In the genomic region with DNA sequence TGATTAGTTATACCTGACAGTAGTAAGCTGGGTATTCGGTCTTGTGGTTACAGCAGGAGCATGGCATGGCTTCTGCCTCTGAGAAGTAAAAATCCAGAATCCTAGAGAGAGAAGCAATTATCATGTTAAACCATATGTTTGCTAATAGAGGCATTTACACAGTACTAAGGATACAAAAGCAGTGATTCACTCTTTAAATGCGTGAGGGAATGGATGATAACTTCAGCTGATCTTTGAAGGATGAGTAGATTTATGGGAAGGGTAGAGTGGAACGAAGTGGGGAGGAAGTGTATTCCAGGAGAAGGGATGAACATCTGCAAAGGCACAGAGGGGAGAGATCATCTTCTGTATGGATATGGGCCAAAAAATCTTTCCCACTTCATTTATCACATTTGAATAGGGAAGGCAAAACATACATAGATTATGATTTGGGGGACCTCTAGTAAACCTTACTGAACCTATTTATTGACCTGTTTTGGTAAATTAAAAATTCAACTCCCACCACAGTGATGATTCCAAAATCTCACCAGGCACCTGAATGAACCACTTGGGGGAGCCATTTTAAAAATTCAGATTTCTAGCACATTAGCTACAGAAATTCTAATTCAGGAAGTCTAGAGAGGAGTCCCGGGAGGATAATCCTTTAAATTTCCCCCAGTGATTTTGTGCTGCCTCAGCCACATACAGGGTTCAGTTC, we compare ENCODE assay signal across 9 cellular contexts. TPM values are rescaled to one million over a fixed set of nuclear protein-coding genes. Genes with fewer than 3 reads are reported as not detected.
A peak's percentile ranks its signal among the peaks of the same experiment; 100 is the strongest.
DNase-seq lines count a peak whose midpoint lies in the region; ATAC-seq and TF ChIP-seq lines count a peak whose summit lies in the region.
"Had no signal": no experiment of that assay in that cellular context is flagged by ENCODE, and none has a peak within 500 bp of the region (broad histone marks: within the 10 kb centered on the region; RNA-seq: fewer than 3 reads in every experiment).

No MANE protein-coding gene starts in this region.

- H3K9me3 Mint-ChIP-seq in CD14-positive monocyte, result peaks cover 0 to 3% (median 0%) of the 10 kb centered on the region in 7 donors
- H3K9me3 Mint-ChIP-seq in activated CD4-positive, alpha-beta memory T cell treated with anti-CD3 and anti-CD28 coated beads, Interleukin-2, amount 10 ng/mL, durations not matched to agents 7 days and 5 days, result no peaks in the 10 kb centered on the region

- intact Hi-C loops in CD14-positive monocyte (cut with micrococcal nuclease), result no loop called here
- intact Hi-C loops in left lung (cut with DNase I), result no loop called here

- H3K27me3 Mint-ChIP-seq in CD14-positive monocyte (ENCODE audit: low read depth in 3 of 3), result no peaks in the 10 kb centered on the region
- H3K27me3 Mint-ChIP-seq in activated CD4-positive, alpha-beta memory T cell treated with anti-CD3 and anti-CD28 coated beads, Interleukin-2, amount 10 ng/mL, durations not matched to agents 7 days and 5 days, result no peaks in the 10 kb centered on the region

- DNase-seq in CD14-positive monocyte (ENCODE audit: low spot score) (no peak), HL-60 (ENCODE audit: low read depth in 1 of 2, low spot score in 1 of 2) (no peak), epithelial cell of proximal tubule (ENCODE audit: low read depth) (no peak), left lung (no peak), SHP77 (lab: John Stamatoyannopoulos, UW) (no peak)
- DNase-seq in activated CD4-positive, CD25-positive, alpha-beta regulatory T cell treated with anti-CD3 and anti-CD28 coated beads, Interleukin-2, amount 50 U/mL, for 72 hours, result no peak
- no peak for DNase-seq in activated CD4-positive, alpha-beta memory T cell treated with anti-CD3 and anti-CD28 coated beads, Interleukin-2, amount 10 ng/mL, durations not matched to agents 7 days and 5 days

- peak; percentile 28 for TF ChIP-seq CTCF in CD14-positive monocyte (IDR thresholded peaks at IDR 0.05)
- peak; percentile 4 for TF ChIP-seq CTCF in HL-60 (IDR thresholded peaks at IDR 0.05; ENCODE audit: insufficient read depth, low read length)
- peak; percentile 55 for TF ChIP-seq CTCF in epithelial cell of proximal tubule (conservative IDR thresholded peaks at IDR 0.05; ENCODE audit: low read depth, low read length)
- no peak for TF ChIP-seq CTCF in left lung (IDR thresholded peaks at IDR 0.05)

- H3K36me3 Mint-ChIP-seq in CD14-positive monocyte, result no peaks in the 10 kb centered on the region
- no peaks in the 10 kb centered on the region for H3K36me3 Mint-ChIP-seq in activated CD4-positive, alpha-beta memory T cell treated with anti-CD3 and anti-CD28 coated beads, Interleukin-2, amount 10 ng/mL, durations not matched to agents 7 days and 5 days (ENCODE audit: low read depth)

- H3K4me1 Mint-ChIP-seq in CD14-positive monocyte, result peaks cover 12% of the 10 kb centered on the region
- no peaks in the 10 kb centered on the region for H3K4me1 Mint-ChIP-seq in activated CD4-positive, alpha-beta memory T cell treated with anti-CD3 and anti-CD28 coated beads, Interleukin-2, amount 10 ng/mL, durations not matched to agents 7 days and 5 days

- CTCF ChIA-PET in activated CD4-positive, alpha-beta memory T cell treated with anti-CD3 and anti-CD28 coated beads, Interleukin-2, amount 10 ng/mL, durations not matched to agents 7 days and 5 days (lab: Charles Lee), result interaction anchor here (1.1 to 1.6 kb wide), 2 partner anchors 15 to 133 kb away, joined by 3 to 6 read pairs; no protein-coding TSS in a partner anchor

- ATAC-seq in GM21360 (IDR thresholded peaks at IDR 0.05; ENCODE audit: unreplicated experiment) (peak; percentile 40), left lung (no peak)

- no peaks in the 10 kb centered on the region for H3K36me3 ChIP-seq in left lung

- H3K27me3 ChIP-seq in HL-60 (ENCODE audit: insufficient read depth, poor library complexity, severe bottlenecking) (no peaks in the 10 kb centered on the region), left lung (no peaks in the 10 kb centered on the region)

- no peaks in the 10 kb centered on the region for H3K9me3 ChIP-seq in left lung

- H3K27ac Mint-ChIP-seq in CD14-positive monocyte, result peak overlapping the region in 4 of 7 donors; percentile 3 to 45 (median 41)
- no peak overlapping the region for H3K27ac Mint-ChIP-seq in activated CD4-positive, alpha-beta memory T cell treated with anti-CD3 and anti-CD28 coated beads, Interleukin-2, amount 10 ng/mL, durations not matched to agents 7 days and 5 days

- H3K4me3 Mint-ChIP-seq in CD14-positive monocyte, result no peak overlapping the region
- no peak overlapping the region for H3K4me3 Mint-ChIP-seq in activated CD4-positive, alpha-beta memory T cell treated with anti-CD3 and anti-CD28 coated beads, Interleukin-2, amount 10 ng/mL, durations not matched to agents 7 days and 5 days

- H3K27ac ChIP-seq in HL-60 (replicated peaks) (no peak overlapping the region), left lung (no peak overlapping the region)

- no peak overlapping the region for H3K4me3 ChIP-seq in HL-60 (replicated peaks; ENCODE audit: insufficient read depth, low read length)
- no peak overlapping the region for H3K4me3 ChIP-seq in epithelial cell of proximal tubule (ENCODE audit: low read depth, low read length)
- H3K4me3 ChIP-seq in left lung, result no peak overlapping the region

- POLR2A ChIA-PET in activated CD4-positive, alpha-beta memory T cell treated with anti-CD3 and anti-CD28 coated beads, Interleukin-2, amount 10 ng/mL, durations not matched to agents 7 days and 5 days (lab: Charles Lee), result no interaction called here

- H3K4me1 ChIP-seq in left lung, result no peaks in the 10 kb centered on the region

RNA-seq across cellular contexts. Expression of gene IGSF10, which starts 35.1 kb away (rescaled TPM):
- polyA plus RNA-seq in CD14-positive monocyte, result under 1 TPM in 1 of 2 donors, not detected in 1; 0.05 TPM
- total RNA-seq in epithelial cell of proximal tubule (under 0.01 and 0.07 TPM in 2 replicates), left lung (10 to 100 TPM in 1 of 2 donors, 1 to 10 TPM in 1; 7.2 to 24.8 TPM)
- total RNA-seq in activated CD4-positive, alpha-beta memory T cell treated with anti-CD3 and anti-CD28 coated beads, Interleukin-2, amount 10 ng/mL, durations not matched to agents 7 days and 5 days, result not detected

RNA-seq across cellular contexts. Expression of gene P2RY12, which starts 41.2 kb away (rescaled TPM):
- polyA plus RNA-seq in CD14-positive monocyte, result 1 to 10 TPM; 2.7 to 3.0 TPM
- total RNA-seq in epithelial cell of proximal tubule (not detected in 2 replicates), left lung (1 to 10 TPM; 3.8 to 4.0 TPM)
- total RNA-seq in activated CD4-positive, alpha-beta memory T cell treated with anti-CD3 and anti-CD28 coated beads, Interleukin-2, amount 10 ng/mL, durations not matched to agents 7 days and 5 days, result not detected
- total RNA-seq: HT1080 had no signal

Comparison
In these comparisons a context has a peak if more than half of its experiments do, and no peak if none do; other contexts are left out.
1. CTCF ChIP-seq: peak in CD14-positive monocyte (single experiment), HL-60 (single experiment) and epithelial cell of proximal tubule (single experiment); none in left lung (0 of 2).